In the genomic region with DNA sequence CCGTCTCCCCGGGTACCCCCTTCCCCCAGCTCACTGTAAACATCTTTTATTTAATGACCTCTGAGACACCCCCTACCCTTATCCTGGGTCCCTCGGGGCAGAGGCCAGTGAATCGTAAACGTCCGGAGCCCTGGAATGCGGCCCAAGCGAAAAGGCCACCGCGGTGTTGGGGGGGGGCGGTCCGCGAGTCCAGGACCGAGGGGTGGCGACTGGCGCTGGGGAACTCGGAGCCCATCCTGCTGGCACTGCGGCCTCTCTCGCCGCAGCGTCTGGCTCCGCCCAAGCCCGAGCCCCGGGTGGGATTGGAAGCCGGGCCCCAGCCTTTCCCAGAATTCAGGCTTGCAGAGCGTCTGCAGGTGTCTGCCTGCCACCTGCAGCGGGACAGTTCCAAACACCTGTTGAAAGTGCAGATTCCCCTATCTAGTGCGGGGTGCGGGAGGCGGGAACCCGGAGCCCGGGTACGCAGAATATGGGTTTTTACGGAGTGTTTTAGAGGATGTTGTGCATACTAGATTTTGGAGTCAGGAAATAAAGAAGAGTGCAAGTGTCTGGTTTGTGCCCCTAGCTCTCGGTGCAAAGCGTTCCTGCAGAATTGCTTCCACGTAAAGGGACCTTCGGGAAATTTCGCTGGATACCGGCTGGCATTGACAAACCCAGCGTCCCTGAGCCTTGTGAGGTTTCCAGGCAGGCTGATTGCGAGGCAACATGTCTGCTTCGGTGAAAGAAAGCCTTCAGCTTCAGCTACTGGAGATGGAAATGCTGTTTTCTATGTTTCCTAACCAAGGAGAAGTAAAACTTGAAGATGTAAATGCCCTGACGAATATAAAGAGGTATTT, we compare ENCODE assay signal across 8 cellular contexts. TPM values are rescaled to one million over a fixed set of nuclear protein-coding genes. Genes with fewer than 3 reads are reported as not detected.
DNase-seq lines count a peak whose midpoint lies in the region; ATAC-seq and TF ChIP-seq lines count a peak whose summit lies in the region.

No MANE protein-coding gene starts in this region.

- H3K4me2 ChIP-seq in osteoblast (ENCODE audit: insufficient read depth, low read length) = peak overlapping the region; percentile 97

- peak overlapping the region; percentile 72 for H2AFZ ChIP-seq in osteoblast (ENCODE audit: low read length)

- no peak overlapping the region for H3K27ac Mint-ChIP-seq in activated naive CD8-positive, alpha-beta T cell treated with anti-CD3 and anti-CD28 coated beads for 36 hours

- H3K4me3 ChIP-seq in AG10803 (ENCODE audit: low read length) (peak overlapping the region; percentile 86), heart left ventricle (peak overlapping the region; percentile 66 to 99 (median 82)), osteoblast (ENCODE audit: insufficient read depth, low read length) (peak overlapping the region; percentile 96)

- WGBS in heart left ventricle, 4 donors = 3 to 6% (median 3%) methylated on average over 34 to 44 of the region's 44 CpGs

- H3K9me3 Mint-ChIP-seq in activated naive CD8-positive, alpha-beta T cell treated with anti-CD3 and anti-CD28 coated beads for 36 hours = no peaks in the 10 kb centered on the region

- H3K4me1 Mint-ChIP-seq in activated naive CD8-positive, alpha-beta T cell treated with anti-CD3 and anti-CD28 coated beads for 36 hours = peaks cover 33% of the 10 kb centered on the region

- peak; percentile 23 for ATAC-seq in GM18867 (IDR thresholded peaks at IDR 0.05; ENCODE audit: unreplicated experiment)
- peak; percentile 22 for ATAC-seq in HG03108 (IDR thresholded peaks at IDR 0.05; ENCODE audit: unreplicated experiment)
- peak in 3 of 4 donors; percentile 48 to 71 (median 56) for ATAC-seq in heart left ventricle
- no peak for ATAC-seq in GM18519 (IDR thresholded peaks at IDR 0.05; ENCODE audit: low FRiP score, unreplicated experiment)

- peaks cover 55% of the 10 kb centered on the region for H3K79me2 ChIP-seq in osteoblast (ENCODE audit: insufficient read depth, low read length)

- no peak for TF ChIP-seq POLR2A in heart left ventricle (IDR thresholded peaks at IDR 0.05)

- intact Hi-C loops in heart left ventricle (cut with DNase I) = loop anchor here in 7 of 10 donors (5.0 to 10.0 kb wide), 5 partner anchors 119 to 949 kb away; a partner anchor contains a TSS

- H3K4me1 ChIP-seq in heart left ventricle (peaks cover 0 to 29% (median 16%) of the 10 kb centered on the region in 12 donors), osteoblast (ENCODE audit: insufficient read depth, low read length) (peaks cover 35% of the 10 kb centered on the region)

- peaks cover 0 to 36% (median 24%) of the 10 kb centered on the region in 9 donors for H3K36me3 ChIP-seq in heart left ventricle
- H3K36me3 ChIP-seq in osteoblast (ENCODE audit: insufficient read depth, low read length) = peaks cover 37% of the 10 kb centered on the region

- peak overlapping the region; percentile 89 for H3K4me3 Mint-ChIP-seq in activated naive CD8-positive, alpha-beta T cell treated with anti-CD3 and anti-CD28 coated beads for 36 hours

- H3K9me3 ChIP-seq in heart left ventricle (no peaks in the 10 kb centered on the region), osteoblast (ENCODE audit: low read depth, low read length) (no peaks in the 10 kb centered on the region)

- TF ChIP-seq CTCF in AG10803 (conservative IDR thresholded peaks at IDR 0.05; ENCODE audit: low read length) = no peak
- no peak for TF ChIP-seq CTCF in heart left ventricle (IDR thresholded peaks at IDR 0.05)
- TF ChIP-seq CTCF in osteoblast (IDR thresholded peaks at IDR 0.05; ENCODE audit: extremely low read depth, low read depth, low read length) = no peak

- peak; percentile 21 for DNase-seq in AG10803 (ENCODE audit: low read depth)
- peak; percentile 35 for DNase-seq in OCI-M1 (lab: John Stamatoyannopoulos, UW)
- DNase-seq in activated naive CD8-positive, alpha-beta T cell treated with anti-CD3 and anti-CD28 coated beads for 36 hours = peak; percentile 23
- DNase-seq in heart left ventricle = peak; percentile 29 to 78 (median 45)
- peak; percentile 78 for DNase-seq in osteoblast (ENCODE audit: insufficient read length, low spot score, missing footprints)

- H3K27ac ChIP-seq in heart left ventricle = peak overlapping the region; percentile 9 to 90 (median 73)
- H3K27ac ChIP-seq in osteoblast (ENCODE audit: low read depth, low read length) = peak overlapping the region; percentile 93

- H3K27me3 ChIP-seq in heart left ventricle = no peaks in the 10 kb centered on the region
- H3K27me3 ChIP-seq in osteoblast (ENCODE audit: insufficient read depth, low read length) = no peaks in the 10 kb centered on the region

- peaks cover 29% of the 10 kb centered on the region for H4K20me1 ChIP-seq in osteoblast (ENCODE audit: insufficient read depth, low read length)

- no peaks in the 10 kb centered on the region for H3K36me3 Mint-ChIP-seq in activated naive CD8-positive, alpha-beta T cell treated with anti-CD3 and anti-CD28 coated beads for 36 hours

- H3K27me3 Mint-ChIP-seq in activated naive CD8-positive, alpha-beta T cell treated with anti-CD3 and anti-CD28 coated beads for 36 hours = no peaks in the 10 kb centered on the region

RNA-seq across cellular contexts. Expression of a gene that starts 0.8 kb away (rescaled TPM):
- 1 to 10 TPM; 1.2 TPM for total RNA-seq in activated naive CD8-positive, alpha-beta T cell treated with anti-CD3 and anti-CD28 coated beads for 36 hours
- 1 to 10 TPM; 1.6 to 4.8 (median 3.4) TPM for total RNA-seq in heart left ventricle
- polyA plus RNA-seq in heart left ventricle = 1 to 10 TPM; 1.3 to 2.2 TPM
- total RNA-seq in osteoblast = 5.4 and 6.5 TPM in 2 replicates

RNA-seq across cellular contexts. Expression of a gene that starts 0.9 kb away (rescaled TPM):
- total RNA-seq in activated naive CD8-positive, alpha-beta T cell treated with anti-CD3 and anti-CD28 coated beads for 36 hours = 10 to 100 TPM; 12.4 to 14.6 TPM
- 10 to 100 TPM in 7 of 9 donors, 1 to 10 TPM in 2; 7.3 to 25.1 (median 15.8) TPM for total RNA-seq in heart left ventricle
- 10 to 100 TPM in 1 of 2 donors, 1 to 10 TPM in 1; 3.8 to 18.7 TPM for polyA plus RNA-seq in heart left ventricle
- total RNA-seq in osteoblast = 85.5 and 93.0 TPM in 2 replicates

Comparison
In these comparisons a context has a peak if more than half of its experiments do, and no peak if none do; other contexts are left out.
1. DNase-seq: peak in every context shown above with its lines; median percentile 78 in osteoblast; 45 in heart left ventricle; 35 in OCI-M1; 23 in activated naive CD8-positive, alpha-beta T cell treated with anti-CD3 and anti-CD28 coated beads for 36 hours; 21 in AG10803.